ENCODE assay signal across 14 cellular contexts in the genomic region with DNA sequence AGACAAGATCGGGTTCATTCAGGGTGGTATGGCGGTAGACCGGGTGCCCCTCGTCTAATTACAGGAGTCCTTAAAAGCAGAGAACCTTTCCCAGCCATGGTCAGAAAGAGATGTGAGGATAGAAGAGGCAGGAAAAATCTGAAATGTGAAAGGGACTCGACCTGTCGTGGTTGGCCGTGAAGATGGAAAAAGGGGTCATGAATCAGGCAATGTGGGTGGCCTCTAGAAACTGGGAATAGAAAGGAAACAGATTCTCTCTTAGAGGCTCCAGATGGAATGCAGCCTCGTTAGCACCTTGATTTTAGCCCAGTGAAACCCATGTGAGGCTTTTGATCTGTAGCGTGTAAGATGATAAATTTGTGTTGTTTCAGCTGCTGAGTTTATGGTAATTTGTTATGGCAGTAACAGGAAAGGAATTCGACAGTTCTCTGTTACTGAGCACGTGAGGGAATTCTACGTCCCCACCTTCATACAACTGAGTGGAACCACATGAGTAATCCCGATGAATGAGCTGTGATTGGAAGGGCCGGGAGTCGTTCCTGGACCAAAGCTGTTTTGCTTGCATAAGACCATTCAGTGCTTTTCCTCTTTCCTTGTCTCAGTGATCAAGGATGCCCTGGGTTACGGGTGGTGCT. TPM values are rescaled to one million over a fixed set of nuclear protein-coding genes. Genes with fewer than 3 reads are reported as not detected.
DNase-seq lines count a peak whose midpoint lies in the region; ATAC-seq and TF ChIP-seq lines count a peak whose summit lies in the region.
"Had no signal": no experiment of that assay in that cellular context is flagged by ENCODE, and none has a peak within 500 bp of the region (broad histone marks: within the 10 kb centered on the region; RNA-seq: fewer than 3 reads in every experiment).

No MANE protein-coding gene starts in this region.

- peaks cover 55% of the 10 kb centered on the region for H3K4me1 ChIP-seq in BLaER1

- H3K4me2 ChIP-seq in BLaER1, result no peak overlapping the region

- H3K27ac ChIP-seq in BLaER1, result no peak overlapping the region
- H3K27ac ChIP-seq: sigmoid colon had no signal

- H3K9me3 Mint-ChIP-seq in chondrocyte (ENCODE audit: low read depth), result no peaks in the 10 kb centered on the region
- no peaks in the 10 kb centered on the region for H3K9me3 Mint-ChIP-seq in mesothelial cell of epicardium
- H3K9me3 Mint-ChIP-seq: activated T-cell treated with anti-CD3 and anti-CD28 coated beads, Interleukin-2, amount 50 U/mL, for 24 hours; effector memory CD8-positive, alpha-beta T cell; T-helper 1 cell treated with Interleukin-12 subunit alpha and Interleukin-12 subunit beta and Interleukin-4 antibody, amounts not matched to agents 30 μg/mL and 1 μg/mL, for 36 hours had no signal

- DNase-seq in MG63 (peak; percentile 76), chondrocyte (ENCODE audit: low spot score) (no peak), mesothelial cell of epicardium (ENCODE audit: low spot score in 2 of 2, unreplicated experiment in 2 of 2) (no peak), HT-29 (ENCODE audit: low spot score) (no peak)
- no peak for DNase-seq in NK-92 treated with Interleukin-12 subunit alpha and Interleukin-12 subunit beta, amount 100 ng/mL, for 24 hours (lab: John Stamatoyannopoulos, UW)
- DNase-seq: activated T-cell treated with anti-CD3 and anti-CD28 coated beads, Interleukin-2, amount 50 U/mL, for 24 hours; Calu3; effector memory CD8-positive, alpha-beta T cell; sigmoid colon had no signal

- no peaks in the 10 kb centered on the region for H4K20me1 ChIP-seq in BLaER1

- H3K36me3 ChIP-seq in BLaER1, result no peaks in the 10 kb centered on the region
- H3K36me3 ChIP-seq in MG63, result no peaks in the 10 kb centered on the region
- H3K36me3 ChIP-seq: sigmoid colon had no signal

- peak overlapping the region; percentile 33 for H3K27ac Mint-ChIP-seq in chondrocyte (ENCODE audit: unreplicated experiment)
- peak overlapping the region; percentile 8 for H3K27ac Mint-ChIP-seq in mesothelial cell of epicardium
- H3K27ac Mint-ChIP-seq: activated T-cell treated with anti-CD3 and anti-CD28 coated beads, Interleukin-2, amount 50 U/mL, for 24 hours; effector memory CD8-positive, alpha-beta T cell; T-helper 1 cell treated with Interleukin-12 subunit alpha and Interleukin-12 subunit beta and Interleukin-4 antibody, amounts not matched to agents 30 μg/mL and 1 μg/mL, for 36 hours had no signal

- H3K4me3 Mint-ChIP-seq in chondrocyte (ENCODE audit: unreplicated experiment) (no peak overlapping the region), mesothelial cell of epicardium (no peak overlapping the region)
- H3K4me3 Mint-ChIP-seq: activated T-cell treated with anti-CD3 and anti-CD28 coated beads, Interleukin-2, amount 50 U/mL, for 24 hours; effector memory CD8-positive, alpha-beta T cell; T-helper 1 cell treated with Interleukin-12 subunit alpha and Interleukin-12 subunit beta and Interleukin-4 antibody, amounts not matched to agents 30 μg/mL and 1 μg/mL, for 36 hours had no signal

- H3K4me1 Mint-ChIP-seq in chondrocyte (ENCODE audit: low read depth) (peaks cover 17% of the 10 kb centered on the region), mesothelial cell of epicardium (peaks cover 18% of the 10 kb centered on the region)

- ATAC-seq in HG02610 (IDR thresholded peaks at IDR 0.05; ENCODE audit: unreplicated experiment) (no peak), HG02870 (IDR thresholded peaks at IDR 0.05; ENCODE audit: unreplicated experiment) (no peak)
- ATAC-seq: effector memory CD8-positive, alpha-beta T cell had no signal

- H3K9ac ChIP-seq in BLaER1, result 0 out of 2 replicates have a peak overlapping the region, but pooled peaks have one; percentile 14

- H3K36me3 Mint-ChIP-seq in chondrocyte (ENCODE audit: low read depth) (no peaks in the 10 kb centered on the region), mesothelial cell of epicardium (no peaks in the 10 kb centered on the region)

- TF ChIP-seq CTCF in chondrocyte (IDR thresholded peaks at IDR 0.05), result no peak
- TF ChIP-seq CTCF in mesothelial cell of epicardium (IDR thresholded peaks at IDR 0.05; ENCODE audit: unreplicated experiment), result no peak

- no peaks in the 10 kb centered on the region for H3K27me3 ChIP-seq in BLaER1
- no peaks in the 10 kb centered on the region for H3K27me3 ChIP-seq in MG63
- H3K27me3 ChIP-seq: sigmoid colon had no signal

- no peak overlapping the region for H3K4me3 ChIP-seq in BLaER1
- no peak overlapping the region for H3K4me3 ChIP-seq in MG63
- H3K4me3 ChIP-seq: sigmoid colon had no signal

- H3K9me3 ChIP-seq in BLaER1, result no peaks in the 10 kb centered on the region
- H3K9me3 ChIP-seq in MG63, result no peaks in the 10 kb centered on the region
- H3K9me3 ChIP-seq: sigmoid colon had no signal

- H3K27me3 Mint-ChIP-seq in chondrocyte (ENCODE audit: low read depth), result no peaks in the 10 kb centered on the region
- H3K27me3 Mint-ChIP-seq in mesothelial cell of epicardium (ENCODE audit: low read depth), result no peaks in the 10 kb centered on the region
- H3K27me3 Mint-ChIP-seq: activated T-cell treated with anti-CD3 and anti-CD28 coated beads, Interleukin-2, amount 50 U/mL, for 24 hours had no signal

RNA-seq across cellular contexts. Expression of a gene that starts 11.0 kb away (rescaled TPM):
- total RNA-seq in MG63 (2014; rRNA removed; shearing (Covaris generic); ENCODE audit: low replicate concordance), result 1.3 TPM in 1 of 2 replicates, not detected in the other
- total RNA-seq in chondrocyte (8.1 to 14.1 TPM (median 9.1 TPM) in 3 replicates), mesothelial cell of epicardium (48.2 to 55.0 TPM (median 53.1 TPM) in 3 replicates)
- 1.4 and 4.7 TPM in 2 replicates for total RNA-seq in HT-29 (2014; rRNA removed; shearing (Covaris generic))

RNA-seq across cellular contexts. Expression of a gene that starts 15.9 kb away (rescaled TPM):
- not detected in 2 replicates for total RNA-seq in MG63 (2014; rRNA removed; shearing (Covaris generic); ENCODE audit: low replicate concordance)
- total RNA-seq in chondrocyte (0.97 to 1.1 TPM (median 1.1 TPM) in 3 replicates), mesothelial cell of epicardium (6.8 to 7.3 TPM (median 7.1 TPM) in 3 replicates)
- not detected in 2 replicates for total RNA-seq in HT-29 (2014; rRNA removed; shearing (Covaris generic))
- total RNA-seq: NCI-H460 had no signal

RNA-seq across cellular contexts. Expression of a gene that starts 19.8 kb away (rescaled TPM):
- total RNA-seq in MG63 (2014; rRNA removed; shearing (Covaris generic); ENCODE audit: low replicate concordance), result 9.3 and 14.5 TPM in 2 replicates
- total RNA-seq in chondrocyte, result 2.1 to 6.2 TPM (median 3.9 TPM) in 3 replicates
- 11.5 to 13.2 TPM (median 13.1 TPM) in 3 replicates for total RNA-seq in mesothelial cell of epicardium
- 19.4 and 27.9 TPM in 2 replicates for total RNA-seq in HT-29 (2014; rRNA removed; shearing (Covaris generic))

RNA-seq across cellular contexts. Expression of a gene that starts 37.7 kb away (rescaled TPM):
- 6.7 and 8.6 TPM in 2 replicates for total RNA-seq in MG63 (2014; rRNA removed; shearing (Covaris generic); ENCODE audit: low replicate concordance)
- 18.6 to 26.5 TPM (median 20.7 TPM) in 3 replicates for total RNA-seq in chondrocyte
- total RNA-seq in mesothelial cell of epicardium, result 25.3 to 28.6 TPM (median 27.7 TPM) in 3 replicates
- total RNA-seq in HT-29 (2014; rRNA removed; shearing (Covaris generic)), result 114 and 115 TPM in 2 replicates

RNA-seq across cellular contexts. Expression of a gene that starts 38.0 kb away (rescaled TPM):
- total RNA-seq in MG63 (2014; rRNA removed; shearing (Covaris generic); ENCODE audit: low replicate concordance), result 3,057 and 3,727 TPM in 2 replicates
- total RNA-seq in chondrocyte, result 727 to 753 TPM (median 751 TPM) in 3 replicates
- total RNA-seq in mesothelial cell of epicardium, result 1,586 to 1,657 TPM (median 1,644 TPM) in 3 replicates
- 6,271 and 6,382 TPM in 2 replicates for total RNA-seq in HT-29 (2014; rRNA removed; shearing (Covaris generic))
